8 cellular contexts compared by ENCODE assay signal in the genomic region with DNA sequence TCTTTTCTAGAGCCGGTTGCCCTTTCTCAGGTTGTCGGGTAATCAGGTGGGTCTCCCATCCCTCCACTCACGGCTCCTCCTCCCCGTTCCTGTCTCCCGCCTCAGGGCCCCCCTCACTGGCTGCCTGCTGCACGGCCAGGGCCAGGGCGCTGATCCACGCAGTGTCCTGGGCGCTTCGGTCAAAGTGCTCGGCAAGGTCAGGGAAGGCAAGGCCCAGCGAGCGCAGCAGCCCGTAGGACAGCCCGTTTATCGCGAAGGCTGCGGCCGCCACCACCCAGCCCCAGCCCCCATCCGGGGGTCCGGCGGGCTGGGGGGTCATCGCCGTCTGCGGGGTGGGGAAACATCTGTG. TPM values are rescaled to one million over a fixed set of nuclear protein-coding genes. Genes with fewer than 3 reads are reported as not detected.
DNase-seq lines count a peak whose midpoint lies in the region; ATAC-seq, FAIRE-seq and TF ChIP-seq lines count a peak whose summit lies in the region.

No MANE protein-coding gene starts in this region.

- H3K9me3 Mint-ChIP-seq in H9 (no peaks in the 10 kb centered on the region), astrocyte (ENCODE audit: unreplicated experiment) (no peaks in the 10 kb centered on the region)

- no peaks in the 10 kb centered on the region for H4K20me1 ChIP-seq in H9 (ENCODE audit: control insufficient read depth, insufficient read depth, insufficient read length)
- no peaks in the 10 kb centered on the region for H4K20me1 ChIP-seq in astrocyte (ENCODE audit: insufficient read depth, low read length)

- H3K4me1 Mint-ChIP-seq in H9 (peaks cover 27 to 41% of the 10 kb centered on the region in 2 experiments), astrocyte (ENCODE audit: low read depth, unreplicated experiment) (no peaks in the 10 kb centered on the region)

- H3K79me2 ChIP-seq in H9 (ENCODE audit: insufficient read depth, low read length) (no peaks in the 10 kb centered on the region), astrocyte (ENCODE audit: insufficient read depth, low read length) (no peaks in the 10 kb centered on the region)

- H3K4me2 ChIP-seq in H9 (ENCODE audit: insufficient read depth, insufficient read length, low read length), result peak overlapping the region; percentile 77
- H3K4me2 ChIP-seq in astrocyte (ENCODE audit: low read length), result peak overlapping the region; percentile 85

- H2AK5ac ChIP-seq in H9 (ENCODE audit: insufficient read length, low read length), result no peak overlapping the region

- H3K36me3 Mint-ChIP-seq in H9 (ENCODE audit: insufficient read depth in 1 of 3, low read depth in 3 of 3) (no peaks in the 10 kb centered on the region; a peak in 1 of 7 replicates), astrocyte (ENCODE audit: low read depth, unreplicated experiment) (peaks cover 3% of the 10 kb centered on the region)

- ATAC-seq in HG02884 (IDR thresholded peaks at IDR 0.05; ENCODE audit: unreplicated experiment) (no peak), GM21717 (IDR thresholded peaks at IDR 0.05; ENCODE audit: unreplicated experiment) (no peak)

- TF ChIP-seq CTCF in H9 (conservative IDR thresholded peaks at IDR 0.05), result no peak
- no peak for TF ChIP-seq CTCF in astrocyte (IDR thresholded peaks at IDR 0.05; ENCODE audit: insufficient read depth, low read depth, low read length)

- H3K4me1 ChIP-seq in H9 (ENCODE audit: insufficient read depth, low read length) (no peaks in the 10 kb centered on the region), astrocyte (ENCODE audit: insufficient read depth, low read length) (peaks cover 20% of the 10 kb centered on the region)

- no peak overlapping the region for H3K4ac ChIP-seq in H9 (ENCODE audit: low read depth, low read length)

- peaks cover 88% of the 10 kb centered on the region for H3K27me3 Mint-ChIP-seq in H9 (ENCODE audit: low read depth)
- H3K27me3 Mint-ChIP-seq in astrocyte (ENCODE audit: low read depth, unreplicated experiment), result peaks cover 36% of the 10 kb centered on the region

- H3K9ac ChIP-seq in H9 (ENCODE audit: extremely low read depth, insufficient read length, low read length) (no peak overlapping the region), astrocyte (ENCODE audit: low read length) (peak overlapping the region; percentile 43)

- H3K18ac ChIP-seq in H9 (ENCODE audit: insufficient read length, low read depth, low read length), result no peak overlapping the region

- no peak overlapping the region for H4K8ac ChIP-seq in H9 (replicated peaks; ENCODE audit: insufficient read length, low read depth, low read length)

- H3K23ac ChIP-seq in H9 (ENCODE audit: insufficient read length, low read depth, low read length), result no peak overlapping the region

- H3K23me2 ChIP-seq in H9 (ENCODE audit: insufficient read length, low read depth, low read length, poor library complexity, severe bottlenecking), result peaks cover 33% of the 10 kb centered on the region

- H3K79me1 ChIP-seq in H9 (ENCODE audit: insufficient read depth, low read depth, low read length, poor library complexity, severe bottlenecking), result no peaks in the 10 kb centered on the region

- H2BK120ac ChIP-seq in H9 (ENCODE audit: low read depth, low read length, poor library complexity, severe bottlenecking), result no peak overlapping the region

- DNase-seq in H9 (no peak), astrocyte (ENCODE audit: low read depth) (no peak), NCI-H774 (lab: John Stamatoyannopoulos, UW) (no peak), C1 segment of cervical spinal cord (lab: John Stamatoyannopoulos, UW) (no peak)

- H3K4me3 ChIP-seq in astrocyte (ENCODE audit: insufficient read depth, low read depth, low read length) (peak overlapping the region; percentile 42), iPS-18c (ENCODE audit: insufficient read depth, low read depth, low read length) (peak overlapping the region; percentile 59), skin epidermis (peak overlapping the region; percentile 19 to 51 (median 36))

- no peak overlapping the region for H2BK20ac ChIP-seq in H9 (ENCODE audit: low read depth, low read length, poor library complexity, severe bottlenecking)

- H3T11ph ChIP-seq in H9 (ENCODE audit: low read length), result no peak overlapping the region

- H2BK15ac ChIP-seq in H9 (ENCODE audit: low read depth, low read length), result no peak overlapping the region

- H3K27me3 ChIP-seq in H9 (ENCODE audit: insufficient read depth, low read length), result peaks cover 6% of the 10 kb centered on the region
- peaks cover 21% of the 10 kb centered on the region for H3K27me3 ChIP-seq in astrocyte (ENCODE audit: insufficient read depth, low read length)

- WGBS in H9 (ENCODE audit: extremely low coverage, insufficient read length, low lambda C conversion rate), result no CpG with 5 or more reads among the region's 25 CpGs

- no peak overlapping the region for H3K27ac ChIP-seq in H9 (ENCODE audit: insufficient read length, low read depth, low read length)
- no peak overlapping the region for H3K27ac ChIP-seq in astrocyte (ENCODE audit: low read depth, low read length)
- peak overlapping the region in 19 of 21 experiments; percentile 12 to 85 (median 71) for H3K27ac ChIP-seq in skin epidermis

- H3K9me3 ChIP-seq in H9 (ENCODE audit: control insufficient read depth, low read depth, low read length) (no peaks in the 10 kb centered on the region), astrocyte (ENCODE audit: insufficient read depth, low read depth, low read length) (peaks cover 3% of the 10 kb centered on the region), iPS-18c (ENCODE audit: control insufficient read depth, insufficient read depth, low read length) (peaks cover 3% of the 10 kb centered on the region)

- H3K27ac Mint-ChIP-seq in H9 (no peak overlapping the region), astrocyte (ENCODE audit: unreplicated experiment) (no peak overlapping the region)

- H2BK12ac ChIP-seq in H9 (ENCODE audit: insufficient read length, low read depth, low read length), result no peak overlapping the region

- no peak for FAIRE-seq in astrocyte (lab: Jason Lieb, UNC)

- H4K91ac ChIP-seq in H9 (ENCODE audit: insufficient read length, low read depth, low read length), result no peak overlapping the region

- H2BK5ac ChIP-seq in H9 (ENCODE audit: insufficient read length, low read length), result no peak overlapping the region

- no peak overlapping the region for H3K56ac ChIP-seq in H9 (ENCODE audit: insufficient read length, low read depth, low read length)

- H3K14ac ChIP-seq in H9 (ENCODE audit: insufficient read depth, low read length), result no peak overlapping the region

- H3K4me3 Mint-ChIP-seq in H9, result peak overlapping the region; percentile 56 to 81
- no peak overlapping the region for H3K4me3 Mint-ChIP-seq in astrocyte (ENCODE audit: unreplicated experiment)

- H2AFZ ChIP-seq in H9 (ENCODE audit: low read length), result no peak overlapping the region
- H2AFZ ChIP-seq in astrocyte (ENCODE audit: low read depth, low read length), result peak overlapping the region; percentile 73

- H3K36me3 ChIP-seq in astrocyte (ENCODE audit: insufficient read depth, low read length), result no peaks in the 10 kb centered on the region

- no peak overlapping the region for H4K5ac ChIP-seq in H9 (ENCODE audit: insufficient read length, low read depth, low read length)

RNA-seq across cellular contexts. Expression of a gene that starts 0.7 kb away (rescaled TPM):
- 0.13 TPM in 1 of 2 replicates, not detected in the other for total RNA-seq in H9 (2021)
- not detected in 2 replicates for total RNA-seq in astrocyte

RNA-seq across cellular contexts. Expression of a gene that starts 7.4 kb away (rescaled TPM):
- 6.1 and 6.8 TPM in 2 replicates for total RNA-seq in H9 (2021)
- 6.6 and 6.7 TPM in 2 replicates for total RNA-seq in astrocyte

RNA-seq across cellular contexts. Expression of a gene that starts 20.3 kb away (rescaled TPM):
- total RNA-seq in H9 (2021) (3.3 and 4.9 TPM in 2 replicates), astrocyte (not detected in 2 replicates)

RNA-seq across cellular contexts. Expression of a gene that starts 30.7 kb away (rescaled TPM):
- total RNA-seq in H9 (2021) (161 and 167 TPM in 2 replicates), astrocyte (245 and 259 TPM in 2 replicates)

RNA-seq across cellular contexts. Expression of a gene that starts 36.9 kb away (rescaled TPM):
- total RNA-seq in H9 (2021), result not detected in 2 replicates
- total RNA-seq in astrocyte, result not detected in 2 replicates

Comparison
In these comparisons a context has a peak if more than half of its experiments do, and no peak if none do; other contexts are left out.
1. H3K27ac ChIP-seq: peak in skin epidermis (19 of 21); none in H9 (single experiment) and astrocyte (single experiment).
2. Peak in every context shown above with its lines, with median percentiles within 50 percentile points of each other: H3K4me3 ChIP-seq.